In genomic region chr4:67428819-67429218, GRCh38 we compare ENCODE assay signal across 32 cellular contexts.
"Had no signal": no experiment of that assay in that cellular context is flagged by ENCODE, and none has a peak within 500 bp of the region (broad histone marks: within the 10 kb centered on the region; RNA-seq: fewer than 3 reads in every experiment).

No MANE protein-coding gene starts in this region.

- ATAC-seq: Panc1, Right ventricle myocardium inferior, SK-N-SH treated with all-trans-retinoic acid at 6 μM for 48 hours, T-cell had no signal

- DNase-seq: Karpas-422, MG63, NCI-H1048, NCI-H1092 treated with DMSO at 0.1 percent for 48 hours, NCI-H1105 treated with DMSO at 0.1 percent for 48 hours, NCI-H1417, NCI-H1436, NCI-H146, NCI-H1694, NCI-H187, NCI-H1930, NCI-H2029 treated with DMSO at 0.1 percent for 48 hours, NCI-H2081 treated with DMSO at 0.1 percent for 48 hours, NCI-H2171 treated with DMSO at 0.1 percent for 48 hours, NCI-H2227 treated with DMSO at 0.1 percent for 48 hours, NCI-H345, NCI-H446, NCI-H524, NCI-H526, NCI-H69, NCI-H748 treated with DMSO at 0.1 percent for 48 hours, NCI-H82, PC-9, SHP77, SIG-M5, SJCRH30, T-cell had no signal

- H3K27me3 ChIP-seq: MG63, SJCRH30 had no signal

- H3K4me1 ChIP-seq: SJCRH30 had no signal

- H2AFZ ChIP-seq: PC-9 had no signal

- H3K9me3 ChIP-seq: MG63, SJCRH30 had no signal

- H3K36me3 ChIP-seq: MG63 had no signal

- H3K27ac ChIP-seq: PC-9, RWPE1, SJCRH30, SK-N-MC had no signal

- H3K4me3 ChIP-seq: MG63, PC-9, SJCRH30, SK-N-MC had no signal

- H3K4me2 ChIP-seq: PC-9 had no signal
